20 cellular contexts compared by ENCODE assay signal in the genomic region with DNA sequence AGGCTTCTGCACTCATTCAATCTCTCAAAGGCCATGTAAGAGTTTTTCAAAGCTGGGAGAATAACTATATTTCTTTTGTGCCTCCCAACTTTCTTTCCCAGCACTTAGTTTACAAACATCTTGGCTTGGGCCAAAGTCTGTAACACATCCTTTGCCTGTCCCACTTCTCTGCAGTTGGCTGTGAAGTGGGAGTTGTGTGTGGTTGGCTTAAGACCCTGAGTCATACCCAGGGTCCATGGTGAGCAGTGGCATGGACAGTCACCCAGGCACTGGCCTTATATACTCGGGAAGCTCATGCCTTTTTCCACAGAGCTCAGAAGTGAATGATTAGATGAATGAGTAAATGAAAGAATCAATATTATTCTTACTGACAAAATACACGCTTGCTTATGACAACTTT.
"Had no signal": no experiment of that assay in that cellular context is flagged by ENCODE, and none has a peak within 500 bp of the region (broad histone marks: within the 10 kb centered on the region; RNA-seq: fewer than 3 reads in every experiment).

No MANE protein-coding gene starts in this region.

- ATAC-seq: left colon; left lung; naive thymus-derived CD4-positive, alpha-beta T cell; natural killer cell treated with Interleukin-12 subunit alpha and Interleukin-12 subunit beta and Interleukin-15 and Interleukin-18, amount 100 ng/mL, for 72 hours; sciatic nerve; stimulated activated memory B cell treated with anti-CD40 and anti-IgM and Interleukin-4, amounts not matched to agents 10 μg/mL and 1 μg/mL and 100 μg/mL, for 72 hours; stimulated activated naive CD8-positive, alpha-beta T cell treated with anti-CD3 and anti-CD28 coated beads, Interleukin-15, amount 100 ng/mL, for 72 hours had no signal

- DNase-seq: hypothalamus; immature natural killer cell; kidney; left colon; left lung; mesendoderm; naive thymus-derived CD4-positive, alpha-beta T cell; ovary; small intestine; stimulated activated CD4-positive, alpha-beta T cell treated with anti-CD3 and anti-CD28 coated beads, Interleukin-1b, Interleukin-23, amount 100 ng/mL, for 48 hours; stimulated activated CD4-positive, alpha-beta T cell treated with anti-CD3 and anti-CD28 coated beads, Interleukin-2, amount 100 ng/mL, for 48 hours; stimulated activated CD4-positive, alpha-beta T cell treated with anti-CD3 and anti-CD28 coated beads, Interleukin-4, amount 100 ng/mL, for 4 hours; stimulated activated CD8-positive, alpha-beta memory T cell treated with anti-CD3 and anti-CD28 coated beads, Interleukin-4, amount 100 ng/mL, for 48 hours; stimulated activated naive CD4-positive, alpha-beta T cell treated with Interleukin-2 at 50 U/mL for 16 hours; stimulated activated naive CD8-positive, alpha-beta T cell treated with anti-CD3 and anti-CD28 coated beads, Interleukin-15, amount 100 ng/mL, for 72 hours; substantia nigra; uterus had no signal
